Comparison of ENCODE assay signal across 22 cellular contexts in genomic region chr5:109668668-109669422, GRCh38. TPM values are rescaled to one million over a fixed set of nuclear protein-coding genes. Genes with fewer than 3 reads are reported as not detected.
DNase-seq lines count a peak whose midpoint lies in the region; ATAC-seq, FAIRE-seq and TF ChIP-seq lines count a peak whose summit lies in the region.
"Had no signal": no experiment of that assay in that cellular context is flagged by ENCODE, and none has a peak within 500 bp of the region (broad histone marks: within the 10 kb centered on the region; RNA-seq: fewer than 3 reads in every experiment).

No MANE protein-coding gene starts in this region.

- peak overlapping the region in 1 of 3 experiments; percentile 16; a peak in 1 of 7 replicates for H3K27ac Mint-ChIP-seq in H9
- H3K27ac Mint-ChIP-seq in stimulated activated memory B cell treated with anti-CD40 and anti-IgM and Interleukin-4, amounts not matched to agents 10 μg/mL and 1 μg/mL and 100 μg/mL, for 72 hours: no peak overlapping the region
- H3K27ac Mint-ChIP-seq in nephron progenitor cell: no peak overlapping the region
- H3K27ac Mint-ChIP-seq: activated CD4-positive, alpha-beta T cell treated with anti-CD3 and anti-CD28 coated beads, Interleukin-2, amount 10 ng/mL, durations not matched to agents 7 days and 5 days; activated naive CD4-positive, alpha-beta T cell treated with anti-CD3 and anti-CD28 coated beads, Interleukin-2, amount 50 U/mL, for 24 hours; stimulated activated naive CD8-positive, alpha-beta T cell treated with anti-CD3 and anti-CD28 coated beads, Interleukin-15, amount 100 ng/mL, for 72 hours had no signal

- no peak overlapping the region for H3K14ac ChIP-seq in H9 (ENCODE audit: insufficient read depth, low read length)

- WGBS in H9 (ENCODE audit: extremely low coverage, insufficient read length, low lambda C conversion rate): no CpG with 5 or more reads among the region's 4 CpGs

- no peaks in the 10 kb centered on the region for H3K9me3 ChIP-seq in H9 (ENCODE audit: control insufficient read depth, low read depth, low read length)
- no peaks in the 10 kb centered on the region for H3K9me3 ChIP-seq in MM.1S (replicated peaks; ENCODE audit: insufficient read depth, low read length)
- H3K9me3 ChIP-seq: BLaER1, colonic mucosa, upper lobe of left lung had no signal

- no peak overlapping the region for H3K23ac ChIP-seq in H9 (ENCODE audit: insufficient read length, low read depth, low read length)

- H4K91ac ChIP-seq in H9 (ENCODE audit: insufficient read length, low read depth, low read length): no peak overlapping the region

- peak; percentile 4 for DNase-seq in NCI-H82 (lab: John Stamatoyannopoulos, UW)
- no peak for DNase-seq in NCI-H82 treated with DMSO at 0.1 percent for 48 hours (lab: John Stamatoyannopoulos, UW; ENCODE audit: unreplicated experiment)
- DNase-seq in H9: no peak
- DNase-seq in MM.1S: peak; percentile 37
- no peak for DNase-seq in GM19239 (ENCODE audit: insufficient read length, low spot score)
- DNase-seq in nephron progenitor cell: no peak
- no peak for DNase-seq in amygdala (lab: John Stamatoyannopoulos, UW)
- DNase-seq: activated CD4-positive, alpha-beta T cell treated with anti-CD3 and anti-CD28 coated beads, Interleukin-2, amount 10 ng/mL, durations not matched to agents 7 days and 5 days; activated T-cell treated with anti-CD3 and anti-CD28 coated beads for 4 hours; colonic mucosa; foreskin fibroblast; GDM1; KG1; NCI-H1092; RPMI8226; stimulated activated naive CD8-positive, alpha-beta T cell treated with anti-CD3 and anti-CD28 coated beads, Interleukin-15, amount 100 ng/mL, for 72 hours; SW 1271; upper lobe of left lung had no signal

- H3K27me3 ChIP-seq in H9 (ENCODE audit: insufficient read depth, low read length) (no peaks in the 10 kb centered on the region), MM.1S (replicated peaks; ENCODE audit: insufficient read depth, low read length) (no peaks in the 10 kb centered on the region)
- H3K27me3 ChIP-seq: BLaER1, colonic mucosa, upper lobe of left lung had no signal

- H3K18ac ChIP-seq in H9 (ENCODE audit: insufficient read length, low read depth, low read length): no peak overlapping the region

- H4K8ac ChIP-seq in H9 (replicated peaks; ENCODE audit: insufficient read length, low read depth, low read length): no peak overlapping the region

- H3K9ac ChIP-seq in H9 (ENCODE audit: extremely low read depth, insufficient read length, low read length): no peak overlapping the region
- H3K9ac ChIP-seq in MM.1S (ENCODE audit: low read length): no peak overlapping the region
- H3K9ac ChIP-seq: BLaER1 had no signal

- no peak overlapping the region for H2BK12ac ChIP-seq in H9 (ENCODE audit: insufficient read length, low read depth, low read length)

- peak; percentile 12 for ATAC-seq in stimulated activated memory B cell treated with anti-CD40 and anti-IgM and Interleukin-4, amounts not matched to agents 10 μg/mL and 1 μg/mL and 100 μg/mL, for 72 hours
- ATAC-seq: stimulated activated naive CD8-positive, alpha-beta T cell treated with anti-CD3 and anti-CD28 coated beads, Interleukin-15, amount 100 ng/mL, for 72 hours had no signal

- no peaks in the 10 kb centered on the region for H3F3A ChIP-seq in MM.1S (ENCODE audit: insufficient read depth, low read length)

- FAIRE-seq in GM19239 (lab: Jason Lieb, UNC): no peak
- FAIRE-seq: D721Med had no signal

- H4K5ac ChIP-seq in H9 (ENCODE audit: insufficient read length, low read depth, low read length): no peak overlapping the region

- no peak overlapping the region for H2AK5ac ChIP-seq in H9 (ENCODE audit: insufficient read length, low read length)

- H2BK20ac ChIP-seq in H9 (ENCODE audit: low read depth, low read length, poor library complexity, severe bottlenecking): no peak overlapping the region

- H2BK5ac ChIP-seq in H9 (ENCODE audit: insufficient read length, low read length): no peak overlapping the region

- no peak overlapping the region for H3K4me3 ChIP-seq in MM.1S (ENCODE audit: low read length)
- H3K4me3 ChIP-seq: BLaER1, colonic mucosa, upper lobe of left lung had no signal

- no peak overlapping the region for H3K56ac ChIP-seq in H9 (ENCODE audit: insufficient read length, low read depth, low read length)

- H3K79me2 ChIP-seq in H9 (ENCODE audit: insufficient read depth, low read length): no peaks in the 10 kb centered on the region
- no peaks in the 10 kb centered on the region for H3K79me2 ChIP-seq in MM.1S (ENCODE audit: low read length)

- H2AFZ ChIP-seq in H9 (ENCODE audit: low read length): no peak overlapping the region
- H2AFZ ChIP-seq in MM.1S (ENCODE audit: low read length): 0 out of 2 replicates have a peak overlapping the region, but pooled peaks have one; percentile 1

- no peaks in the 10 kb centered on the region for H3K36me3 ChIP-seq in MM.1S (replicated peaks; ENCODE audit: insufficient read depth, low read length)
- H3K36me3 ChIP-seq: BLaER1, colonic mucosa, upper lobe of left lung had no signal

- H2BK15ac ChIP-seq in H9 (ENCODE audit: low read depth, low read length): no peak overlapping the region

- H3K4me1 Mint-ChIP-seq in H9 (peaks cover 13% of the 10 kb centered on the region in 2 experiments), nephron progenitor cell (peaks cover 3% of the 10 kb centered on the region)
- no peaks in the 10 kb centered on the region for H3K4me1 Mint-ChIP-seq in stimulated activated memory B cell treated with anti-CD40 and anti-IgM and Interleukin-4, amounts not matched to agents 10 μg/mL and 1 μg/mL and 100 μg/mL, for 72 hours
- H3K4me1 Mint-ChIP-seq: activated CD4-positive, alpha-beta T cell treated with anti-CD3 and anti-CD28 coated beads, Interleukin-2, amount 10 ng/mL, durations not matched to agents 7 days and 5 days; activated naive CD4-positive, alpha-beta T cell treated with anti-CD3 and anti-CD28 coated beads, Interleukin-2, amount 50 U/mL, for 24 hours; stimulated activated naive CD8-positive, alpha-beta T cell treated with anti-CD3 and anti-CD28 coated beads, Interleukin-15, amount 100 ng/mL, for 72 hours had no signal

- H3K27ac ChIP-seq in H9 (ENCODE audit: insufficient read length, low read depth, low read length) (no peak overlapping the region), MM.1S (ENCODE audit: low read length) (peak overlapping the region; percentile 12; the same call in 1 of the 2 replicates)
- H3K27ac ChIP-seq: BLaER1, colonic mucosa, upper lobe of left lung had no signal

- no peak overlapping the region for H3K4me2 ChIP-seq in H9 (ENCODE audit: insufficient read depth, insufficient read length, low read length)
- peak overlapping the region; percentile 1; the same call in 1 of the 2 replicates for H3K4me2 ChIP-seq in MM.1S (ENCODE audit: low read depth, low read length)
- H3K4me2 ChIP-seq: BLaER1 had no signal

- H3K9me3 Mint-ChIP-seq in H9: no peaks in the 10 kb centered on the region
- H3K9me3 Mint-ChIP-seq in stimulated activated memory B cell treated with anti-CD40 and anti-IgM and Interleukin-4, amounts not matched to agents 10 μg/mL and 1 μg/mL and 100 μg/mL, for 72 hours: no peaks in the 10 kb centered on the region
- H3K9me3 Mint-ChIP-seq in nephron progenitor cell: no peaks in the 10 kb centered on the region
- H3K9me3 Mint-ChIP-seq: activated naive CD4-positive, alpha-beta T cell treated with anti-CD3 and anti-CD28 coated beads, Interleukin-2, amount 50 U/mL, for 24 hours; stimulated activated naive CD8-positive, alpha-beta T cell treated with anti-CD3 and anti-CD28 coated beads, Interleukin-15, amount 100 ng/mL, for 72 hours had no signal

- H3K4me1 ChIP-seq in H9 (ENCODE audit: insufficient read depth, low read length) (no peaks in the 10 kb centered on the region; the same call in 1 of the 2 replicates), MM.1S (ENCODE audit: low read length) (peaks cover 6% of the 10 kb centered on the region; the same call in 1 of the 2 replicates)
- H3K4me1 ChIP-seq: BLaER1, colonic mucosa, upper lobe of left lung had no signal

- no peak overlapping the region for H2BK120ac ChIP-seq in H9 (ENCODE audit: low read depth, low read length, poor library complexity, severe bottlenecking)

- no peaks in the 10 kb centered on the region for H3K9me2 ChIP-seq in MM.1S (replicated peaks; ENCODE audit: insufficient read depth, low read length)

- H3K4me3 Mint-ChIP-seq in H9 (no peak overlapping the region), nephron progenitor cell (no peak overlapping the region)
- H3K4me3 Mint-ChIP-seq in stimulated activated memory B cell treated with anti-CD40 and anti-IgM and Interleukin-4, amounts not matched to agents 10 μg/mL and 1 μg/mL and 100 μg/mL, for 72 hours: no peak overlapping the region
- H3K4me3 Mint-ChIP-seq: activated CD4-positive, alpha-beta T cell treated with anti-CD3 and anti-CD28 coated beads, Interleukin-2, amount 10 ng/mL, durations not matched to agents 7 days and 5 days; activated naive CD4-positive, alpha-beta T cell treated with anti-CD3 and anti-CD28 coated beads, Interleukin-2, amount 50 U/mL, for 24 hours; stimulated activated naive CD8-positive, alpha-beta T cell treated with anti-CD3 and anti-CD28 coated beads, Interleukin-15, amount 100 ng/mL, for 72 hours had no signal

- no peaks in the 10 kb centered on the region for H3K23me2 ChIP-seq in H9 (ENCODE audit: insufficient read length, low read depth, low read length, poor library complexity, severe bottlenecking)

- H3T11ph ChIP-seq in H9 (ENCODE audit: low read length): no peak overlapping the region

- H3K36me3 Mint-ChIP-seq in H9 (ENCODE audit: insufficient read depth in 1 of 3, low read depth in 3 of 3): no peaks in the 10 kb centered on the region
- no peaks in the 10 kb centered on the region for H3K36me3 Mint-ChIP-seq in stimulated activated memory B cell treated with anti-CD40 and anti-IgM and Interleukin-4, amounts not matched to agents 10 μg/mL and 1 μg/mL and 100 μg/mL, for 72 hours
- no peaks in the 10 kb centered on the region for H3K36me3 Mint-ChIP-seq in nephron progenitor cell (ENCODE audit: low read depth)
- H3K36me3 Mint-ChIP-seq: activated naive CD4-positive, alpha-beta T cell treated with anti-CD3 and anti-CD28 coated beads, Interleukin-2, amount 50 U/mL, for 24 hours had no signal

- TF ChIP-seq CTCF in H9 (conservative IDR thresholded peaks at IDR 0.05): peak; percentile 36; the same call in 2 of the 3 replicates
- no peak for TF ChIP-seq CTCF in MM.1S (IDR thresholded peaks at IDR 0.05; ENCODE audit: low read length)
- no peak for TF ChIP-seq CTCF in nephron progenitor cell (IDR thresholded peaks at IDR 0.05)

- H3K27me3 Mint-ChIP-seq in H9 (ENCODE audit: low read depth) (no peaks in the 10 kb centered on the region), nephron progenitor cell (ENCODE audit: low read depth, poor library complexity) (no peaks in the 10 kb centered on the region)
- H3K27me3 Mint-ChIP-seq in stimulated activated memory B cell treated with anti-CD40 and anti-IgM and Interleukin-4, amounts not matched to agents 10 μg/mL and 1 μg/mL and 100 μg/mL, for 72 hours: peaks cover 31% of the 10 kb centered on the region

- H3K4ac ChIP-seq in H9 (ENCODE audit: low read depth, low read length): no peak overlapping the region

- no peaks in the 10 kb centered on the region for H4K20me1 ChIP-seq in H9 (ENCODE audit: control insufficient read depth, insufficient read depth, insufficient read length)
- H4K20me1 ChIP-seq in MM.1S (ENCODE audit: insufficient read depth, low read length): no peaks in the 10 kb centered on the region
- H4K20me1 ChIP-seq: BLaER1 had no signal

- no peaks in the 10 kb centered on the region for H3K79me1 ChIP-seq in H9 (ENCODE audit: insufficient read depth, low read depth, low read length, poor library complexity, severe bottlenecking)

RNA-seq across cellular contexts. Expression of gene MAN2A1, which starts 20.9 kb away (rescaled TPM):
- 78.0 and 80.3 TPM in 2 replicates for total RNA-seq in H9 (2021)

Comparison
In these comparisons a context has a peak if more than half of its experiments do, and no peak if none do; other contexts are left out.
1. DNase-seq: peak in NCI-H82 (single experiment) and MM.1S (single experiment); none in NCI-H82 treated with DMSO at 0.1 percent for 48 hours (single experiment), H9 (single experiment), GM19239 (single experiment), nephron progenitor cell (single experiment) and amygdala (0 of 56).